Comparison of ENCODE assay signal across 1 cellular context in the genomic region with DNA sequence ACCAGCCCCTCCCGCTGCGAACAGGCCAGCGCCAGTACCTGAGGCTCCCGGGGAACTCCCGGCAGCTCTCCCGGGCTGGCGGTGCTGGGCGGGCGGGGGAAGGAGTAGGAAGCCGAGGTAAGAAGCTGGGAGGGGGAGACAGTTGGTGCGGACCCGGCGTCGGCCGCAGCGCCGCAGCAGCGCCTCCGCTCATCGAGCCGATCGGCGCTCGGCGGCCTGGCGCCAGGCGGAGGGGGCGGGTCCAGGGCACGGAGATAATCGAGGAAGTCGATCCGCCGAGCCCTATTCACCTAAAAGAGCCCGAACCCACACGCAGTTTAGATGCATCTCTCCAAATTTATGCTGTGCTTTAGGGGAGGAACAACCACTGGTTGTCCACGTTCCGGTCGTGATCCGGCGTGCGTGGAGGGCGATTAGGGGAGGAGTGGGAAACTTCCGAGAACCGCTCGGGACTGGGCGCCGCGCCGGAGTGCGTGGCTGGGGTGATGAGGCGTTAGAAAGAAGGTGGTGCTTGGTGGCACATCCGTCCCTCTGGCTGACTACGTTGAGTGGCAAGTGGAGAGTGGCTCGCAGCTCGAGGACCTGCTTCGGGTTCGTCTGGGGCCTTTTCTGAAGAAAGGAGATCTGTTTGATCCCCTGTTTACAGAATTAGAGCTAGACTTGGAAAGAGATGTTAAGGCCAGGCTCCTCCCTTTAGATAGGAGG.
TF ChIP-seq lines count a peak whose summit lies in the region.

A gene with protein sequence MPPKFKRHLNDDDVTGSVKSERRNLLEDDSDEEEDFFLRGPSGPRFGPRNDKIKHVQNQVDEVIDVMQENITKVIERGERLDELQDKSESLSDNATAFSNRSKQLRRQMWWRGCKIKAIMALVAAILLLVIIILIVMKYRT (minus strand): TSS at position 194 of the 705 bp plus-strand sequence. CDS start 3,651 bp downstream, outside the sequence.

TF ChIP-seq in HepG2, 621 proteins besides CTCF, POLR2A, EP300 and RAD21 (continued from another document and continues in another):
- TF ChIP-seq, protein P1, sequence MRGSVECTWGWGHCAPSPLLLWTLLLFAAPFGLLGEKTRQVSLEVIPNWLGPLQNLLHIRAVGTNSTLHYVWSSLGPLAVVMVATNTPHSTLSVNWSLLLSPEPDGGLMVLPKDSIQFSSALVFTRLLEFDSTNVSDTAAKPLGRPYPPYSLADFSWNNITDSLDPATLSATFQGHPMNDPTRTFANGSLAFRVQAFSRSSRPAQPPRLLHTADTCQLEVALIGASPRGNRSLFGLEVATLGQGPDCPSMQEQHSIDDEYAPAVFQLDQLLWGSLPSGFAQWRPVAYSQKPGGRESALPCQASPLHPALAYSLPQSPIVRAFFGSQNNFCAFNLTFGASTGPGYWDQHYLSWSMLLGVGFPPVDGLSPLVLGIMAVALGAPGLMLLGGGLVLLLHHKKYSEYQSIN (CRISPR knock-in tag; IDR thresholded peaks at IDR 0.05; ENCODE audit: borderline replicate concordance), result no peak
- TF ChIP-seq, protein P2, sequence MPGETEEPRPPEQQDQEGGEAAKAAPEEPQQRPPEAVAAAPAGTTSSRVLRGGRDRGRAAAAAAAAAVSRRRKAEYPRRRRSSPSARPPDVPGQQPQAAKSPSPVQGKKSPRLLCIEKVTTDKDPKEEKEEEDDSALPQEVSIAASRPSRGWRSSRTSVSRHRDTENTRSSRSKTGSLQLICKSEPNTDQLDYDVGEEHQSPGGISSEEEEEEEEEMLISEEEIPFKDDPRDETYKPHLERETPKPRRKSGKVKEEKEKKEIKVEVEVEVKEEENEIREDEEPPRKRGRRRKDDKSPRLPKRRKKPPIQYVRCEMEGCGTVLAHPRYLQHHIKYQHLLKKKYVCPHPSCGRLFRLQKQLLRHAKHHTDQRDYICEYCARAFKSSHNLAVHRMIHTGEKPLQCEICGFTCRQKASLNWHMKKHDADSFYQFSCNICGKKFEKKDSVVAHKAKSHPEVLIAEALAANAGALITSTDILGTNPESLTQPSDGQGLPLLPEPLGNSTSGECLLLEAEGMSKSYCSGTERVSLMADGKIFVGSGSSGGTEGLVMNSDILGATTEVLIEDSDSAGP (CRISPR knock-in tag; IDR thresholded peaks at IDR 0.05; ENCODE audit: borderline replicate concordance), result peak; percentile 96
- TF ChIP-seq ZMYM3 (CRISPR knock-in tag; IDR thresholded peaks at IDR 0.05), result no peak
- no peak for TF ChIP-seq HHEX (CRISPR knock-in tag; IDR thresholded peaks at IDR 0.05)
- no peak for TF ChIP-seq KLF13 (CRISPR knock-in tag; IDR thresholded peaks at IDR 0.05)
- TF ChIP-seq NFYB (CRISPR knock-in tag; IDR thresholded peaks at IDR 0.05), result no peak; the same call in 1 of the 2 replicates
- peak; percentile 35; the same call in 1 of the 2 replicates for TF ChIP-seq ZSCAN22 (CRISPR knock-in tag; IDR thresholded peaks at IDR 0.05)
- TF ChIP-seq KDM3A (CRISPR knock-in tag; IDR thresholded peaks at IDR 0.05; ENCODE audit: low read depth), result 0 out of 2 replicates have a peak, but pooled peaks have one; percentile 58
- TF ChIP-seq PAWR (CRISPR knock-in tag; IDR thresholded peaks at IDR 0.05; ENCODE audit: borderline replicate concordance), result no peak
- TF ChIP-seq ZNF484 (CRISPR knock-in tag; IDR thresholded peaks at IDR 0.05; ENCODE audit: borderline replicate concordance, low read depth), result no peak
- TF ChIP-seq, protein P3, sequence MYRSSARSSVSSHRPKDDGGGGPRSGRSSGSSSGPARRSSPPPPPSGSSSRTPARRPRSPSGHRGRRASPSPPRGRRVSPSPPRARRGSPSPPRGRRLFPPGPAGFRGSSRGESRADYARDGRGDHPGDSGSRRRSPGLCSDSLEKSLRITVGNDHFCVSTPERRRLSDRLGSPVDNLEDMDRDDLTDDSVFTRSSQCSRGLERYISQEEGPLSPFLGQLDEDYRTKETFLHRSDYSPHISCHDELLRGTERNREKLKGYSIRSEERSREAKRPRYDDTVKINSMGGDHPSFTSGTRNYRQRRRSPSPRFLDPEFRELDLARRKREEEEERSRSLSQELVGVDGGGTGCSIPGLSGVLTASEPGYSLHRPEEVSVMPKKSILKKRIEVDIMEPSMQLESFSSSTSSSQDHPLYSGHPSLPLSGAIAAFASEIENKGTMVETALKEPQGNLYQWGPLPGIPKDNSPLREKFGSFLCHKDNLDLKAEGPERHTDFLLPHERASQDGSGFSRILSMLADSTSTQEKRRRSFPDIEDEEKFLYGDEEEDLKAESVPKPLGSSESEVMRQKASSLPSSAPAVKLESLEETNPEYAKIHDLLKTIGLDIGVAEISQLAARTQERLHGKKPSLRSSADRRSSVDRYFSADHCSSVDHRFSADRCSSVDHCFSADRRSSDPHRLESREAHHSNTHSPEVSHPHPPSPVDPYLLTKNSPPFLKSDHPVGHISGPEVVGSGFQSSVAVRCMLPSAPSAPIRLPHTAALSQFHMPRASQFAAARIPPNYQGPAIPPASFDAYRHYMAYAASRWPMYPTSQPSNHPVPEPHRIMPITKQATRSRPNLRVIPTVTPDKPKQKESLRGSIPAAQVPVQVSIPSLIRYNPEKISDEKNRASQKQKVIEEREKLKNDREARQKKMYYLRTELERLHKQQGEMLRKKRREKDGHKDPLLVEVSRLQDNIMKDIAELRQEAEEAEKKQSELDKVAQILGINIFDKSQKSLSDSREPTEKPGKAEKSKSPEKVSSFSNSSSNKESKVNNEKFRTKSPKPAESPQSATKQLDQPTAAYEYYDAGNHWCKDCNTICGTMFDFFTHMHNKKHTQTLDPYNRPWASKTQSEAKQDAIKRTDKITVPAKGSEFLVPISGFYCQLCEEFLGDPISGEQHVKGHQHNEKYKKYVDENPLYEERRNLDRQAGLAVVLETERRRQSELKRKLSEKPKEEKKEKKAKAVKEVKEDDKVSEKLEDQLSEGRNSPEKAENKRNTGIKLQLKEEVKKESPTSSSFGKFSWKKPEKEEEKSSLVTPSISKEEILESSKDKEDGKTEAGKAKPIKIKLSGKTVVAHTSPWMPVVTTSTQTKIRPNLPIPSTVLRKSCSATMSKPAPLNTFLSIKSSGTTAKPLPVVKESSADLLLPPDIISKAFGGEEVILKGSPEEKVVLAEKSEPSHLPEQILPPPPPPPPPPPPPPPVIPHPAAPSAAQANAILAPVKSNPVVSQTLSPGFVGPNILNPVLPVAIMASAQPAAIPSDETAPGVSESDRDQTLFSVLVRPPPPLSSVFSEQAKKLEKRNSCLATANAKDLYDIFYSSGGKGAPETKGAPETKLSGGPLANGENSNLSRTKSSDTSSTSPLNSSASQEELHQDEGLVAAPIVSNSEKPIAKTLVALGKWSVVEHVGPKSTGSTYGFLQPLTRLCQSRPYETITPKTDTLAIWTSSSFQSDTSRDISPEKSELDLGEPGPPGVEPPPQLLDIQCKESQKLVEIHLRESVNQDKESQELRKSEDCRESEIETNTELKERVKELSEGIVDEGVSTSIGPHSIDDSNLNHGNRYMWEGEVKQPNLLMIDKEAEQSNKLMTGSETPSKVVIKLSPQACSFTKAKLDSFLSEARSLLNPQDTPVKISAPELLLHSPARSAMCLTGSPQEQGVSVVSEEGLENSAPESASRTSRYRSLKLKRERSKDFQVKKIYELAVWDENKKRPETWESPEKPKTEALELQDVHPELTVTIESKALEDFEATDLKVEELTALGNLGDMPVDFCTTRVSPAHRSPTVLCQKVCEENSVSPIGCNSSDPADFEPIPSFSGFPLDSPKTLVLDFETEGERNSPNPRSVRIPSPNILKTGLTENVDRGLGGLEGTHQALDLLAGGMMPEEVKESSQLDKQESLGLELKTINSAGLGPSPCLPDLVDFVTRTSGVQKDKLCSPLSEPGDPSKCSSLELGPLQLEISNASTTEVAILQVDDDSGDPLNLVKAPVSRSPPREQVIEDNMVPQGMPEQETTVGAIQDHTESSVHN (CRISPR knock-in tag; IDR thresholded peaks at IDR 0.05), result no peak
- TF ChIP-seq ETV6 (CRISPR knock-in tag; conservative IDR thresholded peaks at IDR 0.05), result peak; percentile 27; the same call in 1 of the 2 replicates
- peak; percentile 83 for TF ChIP-seq HOXA3 (CRISPR knock-in tag; IDR thresholded peaks at IDR 0.05)
- no peak for TF ChIP-seq ZNF841 (CRISPR knock-in tag; IDR thresholded peaks at IDR 0.05; ENCODE audit: borderline replicate concordance)
- TF ChIP-seq, protein P4, sequence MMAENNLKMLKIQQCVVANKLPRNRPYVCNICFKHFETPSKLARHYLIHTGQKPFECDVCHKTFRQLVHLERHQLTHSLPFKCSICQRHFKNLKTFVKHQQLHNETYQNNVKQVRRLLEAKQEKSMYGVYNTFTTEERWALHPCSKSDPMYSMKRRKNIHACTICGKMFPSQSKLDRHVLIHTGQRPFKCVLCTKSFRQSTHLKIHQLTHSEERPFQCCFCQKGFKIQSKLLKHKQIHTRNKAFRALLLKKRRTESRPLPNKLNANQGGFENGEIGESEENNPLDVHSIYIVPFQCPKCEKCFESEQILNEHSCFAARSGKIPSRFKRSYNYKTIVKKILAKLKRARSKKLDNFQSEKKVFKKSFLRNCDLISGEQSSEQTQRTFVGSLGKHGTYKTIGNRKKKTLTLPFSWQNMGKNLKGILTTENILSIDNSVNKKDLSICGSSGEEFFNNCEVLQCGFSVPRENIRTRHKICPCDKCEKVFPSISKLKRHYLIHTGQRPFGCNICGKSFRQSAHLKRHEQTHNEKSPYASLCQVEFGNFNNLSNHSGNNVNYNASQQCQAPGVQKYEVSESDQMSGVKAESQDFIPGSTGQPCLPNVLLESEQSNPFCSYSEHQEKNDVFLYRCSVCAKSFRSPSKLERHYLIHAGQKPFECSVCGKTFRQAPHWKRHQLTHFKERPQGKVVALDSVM (CRISPR knock-in tag; IDR thresholded peaks at IDR 0.05), result no peak
- TF ChIP-seq LCORL (IDR thresholded peaks at IDR 0.05), result no peak
- TF ChIP-seq LCORL (CRISPR knock-in tag; IDR thresholded peaks at IDR 0.05), result no peak
- peak; percentile 77 for TF ChIP-seq SALL1 (CRISPR knock-in tag; IDR thresholded peaks at IDR 0.05)
- TF ChIP-seq HNRNPUL1 (IDR thresholded peaks at IDR 0.05; ENCODE audit: low read depth, low read length), result no peak
- TF ChIP-seq ARID2 (CRISPR knock-in tag; IDR thresholded peaks at IDR 0.05; ENCODE audit: borderline replicate concordance), result peak; percentile 71
- TF ChIP-seq, protein P5, sequence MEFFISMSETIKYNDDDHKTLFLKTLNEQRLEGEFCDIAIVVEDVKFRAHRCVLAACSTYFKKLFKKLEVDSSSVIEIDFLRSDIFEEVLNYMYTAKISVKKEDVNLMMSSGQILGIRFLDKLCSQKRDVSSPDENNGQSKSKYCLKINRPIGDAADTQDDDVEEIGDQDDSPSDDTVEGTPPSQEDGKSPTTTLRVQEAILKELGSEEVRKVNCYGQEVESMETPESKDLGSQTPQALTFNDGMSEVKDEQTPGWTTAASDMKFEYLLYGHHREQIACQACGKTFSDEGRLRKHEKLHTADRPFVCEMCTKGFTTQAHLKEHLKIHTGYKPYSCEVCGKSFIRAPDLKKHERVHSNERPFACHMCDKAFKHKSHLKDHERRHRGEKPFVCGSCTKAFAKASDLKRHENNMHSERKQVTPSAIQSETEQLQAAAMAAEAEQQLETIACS (CRISPR knock-in tag; IDR thresholded peaks at IDR 0.05), result no peak
- TF ChIP-seq, protein P6, sequence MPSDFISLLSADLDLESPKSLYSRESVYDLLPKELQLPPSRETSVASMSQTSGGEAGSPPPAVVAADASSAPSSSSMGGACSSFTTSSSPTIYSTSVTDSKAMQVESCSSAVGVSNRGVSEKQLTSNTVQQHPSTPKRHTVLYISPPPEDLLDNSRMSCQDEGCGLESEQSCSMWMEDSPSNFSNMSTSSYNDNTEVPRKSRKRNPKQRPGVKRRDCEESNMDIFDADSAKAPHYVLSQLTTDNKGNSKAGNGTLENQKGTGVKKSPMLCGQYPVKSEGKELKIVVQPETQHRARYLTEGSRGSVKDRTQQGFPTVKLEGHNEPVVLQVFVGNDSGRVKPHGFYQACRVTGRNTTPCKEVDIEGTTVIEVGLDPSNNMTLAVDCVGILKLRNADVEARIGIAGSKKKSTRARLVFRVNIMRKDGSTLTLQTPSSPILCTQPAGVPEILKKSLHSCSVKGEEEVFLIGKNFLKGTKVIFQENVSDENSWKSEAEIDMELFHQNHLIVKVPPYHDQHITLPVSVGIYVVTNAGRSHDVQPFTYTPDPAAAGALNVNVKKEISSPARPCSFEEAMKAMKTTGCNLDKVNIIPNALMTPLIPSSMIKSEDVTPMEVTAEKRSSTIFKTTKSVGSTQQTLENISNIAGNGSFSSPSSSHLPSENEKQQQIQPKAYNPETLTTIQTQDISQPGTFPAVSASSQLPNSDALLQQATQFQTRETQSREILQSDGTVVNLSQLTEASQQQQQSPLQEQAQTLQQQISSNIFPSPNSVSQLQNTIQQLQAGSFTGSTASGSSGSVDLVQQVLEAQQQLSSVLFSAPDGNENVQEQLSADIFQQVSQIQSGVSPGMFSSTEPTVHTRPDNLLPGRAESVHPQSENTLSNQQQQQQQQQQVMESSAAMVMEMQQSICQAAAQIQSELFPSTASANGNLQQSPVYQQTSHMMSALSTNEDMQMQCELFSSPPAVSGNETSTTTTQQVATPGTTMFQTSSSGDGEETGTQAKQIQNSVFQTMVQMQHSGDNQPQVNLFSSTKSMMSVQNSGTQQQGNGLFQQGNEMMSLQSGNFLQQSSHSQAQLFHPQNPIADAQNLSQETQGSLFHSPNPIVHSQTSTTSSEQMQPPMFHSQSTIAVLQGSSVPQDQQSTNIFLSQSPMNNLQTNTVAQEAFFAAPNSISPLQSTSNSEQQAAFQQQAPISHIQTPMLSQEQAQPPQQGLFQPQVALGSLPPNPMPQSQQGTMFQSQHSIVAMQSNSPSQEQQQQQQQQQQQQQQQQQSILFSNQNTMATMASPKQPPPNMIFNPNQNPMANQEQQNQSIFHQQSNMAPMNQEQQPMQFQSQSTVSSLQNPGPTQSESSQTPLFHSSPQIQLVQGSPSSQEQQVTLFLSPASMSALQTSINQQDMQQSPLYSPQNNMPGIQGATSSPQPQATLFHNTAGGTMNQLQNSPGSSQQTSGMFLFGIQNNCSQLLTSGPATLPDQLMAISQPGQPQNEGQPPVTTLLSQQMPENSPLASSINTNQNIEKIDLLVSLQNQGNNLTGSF (CRISPR knock-in tag; IDR thresholded peaks at IDR 0.05), result 0 out of 2 replicates have a peak, but pooled peaks have one; percentile 55
- TF ChIP-seq ZNF557 (CRISPR knock-in tag; IDR thresholded peaks at IDR 0.05), result no peak
- TF ChIP-seq PITX1 (CRISPR knock-in tag; IDR thresholded peaks at IDR 0.05), result no peak
- TF ChIP-seq BHLHE40 (IDR thresholded peaks at IDR 0.05; ENCODE audit: low read length), result no peak
- TF ChIP-seq, protein P7, sequence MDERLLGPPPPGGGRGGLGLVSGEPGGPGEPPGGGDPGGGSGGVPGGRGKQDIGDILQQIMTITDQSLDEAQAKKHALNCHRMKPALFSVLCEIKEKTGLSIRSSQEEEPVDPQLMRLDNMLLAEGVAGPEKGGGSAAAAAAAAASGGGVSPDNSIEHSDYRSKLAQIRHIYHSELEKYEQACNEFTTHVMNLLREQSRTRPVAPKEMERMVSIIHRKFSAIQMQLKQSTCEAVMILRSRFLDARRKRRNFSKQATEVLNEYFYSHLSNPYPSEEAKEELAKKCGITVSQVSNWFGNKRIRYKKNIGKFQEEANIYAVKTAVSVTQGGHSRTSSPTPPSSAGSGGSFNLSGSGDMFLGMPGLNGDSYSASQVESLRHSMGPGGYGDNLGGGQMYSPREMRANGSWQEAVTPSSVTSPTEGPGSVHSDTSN (CRISPR knock-in tag; IDR thresholded peaks at IDR 0.05), result no peak
- TF ChIP-seq KDM1A (CRISPR knock-in tag; IDR thresholded peaks at IDR 0.05), result no peak
- 0 out of 2 replicates have a peak, but pooled peaks have one; percentile 18 for TF ChIP-seq NR1H2 (CRISPR knock-in tag; IDR thresholded peaks at IDR 0.05; ENCODE audit: borderline replicate concordance, low read depth)
- TF ChIP-seq, protein P8, sequence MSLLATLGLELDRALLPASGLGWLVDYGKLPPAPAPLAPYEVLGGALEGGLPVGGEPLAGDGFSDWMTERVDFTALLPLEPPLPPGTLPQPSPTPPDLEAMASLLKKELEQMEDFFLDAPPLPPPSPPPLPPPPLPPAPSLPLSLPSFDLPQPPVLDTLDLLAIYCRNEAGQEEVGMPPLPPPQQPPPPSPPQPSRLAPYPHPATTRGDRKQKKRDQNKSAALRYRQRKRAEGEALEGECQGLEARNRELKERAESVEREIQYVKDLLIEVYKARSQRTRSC (CRISPR knock-in tag; IDR thresholded peaks at IDR 0.05; ENCODE audit: low read depth), result no peak
- no peak for TF ChIP-seq MATR3 (CRISPR knock-in tag; IDR thresholded peaks at IDR 0.05)
- peak; percentile 21; the same call in 1 of the 2 replicates for TF ChIP-seq AHR (CRISPR knock-in tag; IDR thresholded peaks at IDR 0.05)
- 0 out of 2 replicates have a peak, but pooled peaks have one; percentile 2 for TF ChIP-seq FOXA3 (CRISPR knock-in tag; IDR thresholded peaks at IDR 0.05)
